Comparison of ENCODE assay signal across 19 cellular contexts in genomic region chr17:61874075-61874474, GRCh38. TPM values are rescaled to one million over a fixed set of nuclear protein-coding genes. Genes with fewer than 3 reads are reported as not detected.
DNase-seq lines count a peak whose midpoint lies in the region; ATAC-seq, FAIRE-seq and TF ChIP-seq lines count a peak whose summit lies in the region.
"Had no signal": no experiment of that assay in that cellular context is flagged by ENCODE, and none has a peak within 500 bp of the region (broad histone marks: within the 10 kb centered on the region; RNA-seq: fewer than 3 reads in every experiment).

No MANE protein-coding gene starts in this region.

- BruUV-seq in HepG2 (replicated peaks; lab: Mats Ljungman, UMichigan) (no TSS peak), IMR-90 (replicated peaks; lab: Mats Ljungman, UMichigan) (no TSS peak), Calu3 (replicated peaks; lab: Mats Ljungman, UMichigan) (no TSS peak)

- H3K4me2 ChIP-seq in HepG2 (ENCODE audit: low read depth, low read length) = no peak overlapping the region
- no peak overlapping the region for H3K4me2 ChIP-seq in IMR-90 (ENCODE audit: low read depth, low read length)
- H3K4me2 ChIP-seq in H1 (ENCODE audit: insufficient read depth in 1 of 2, low read depth in 2 of 2, low read length in 2 of 2) = no peak overlapping the region

- no peaks in the 10 kb centered on the region for H4K20me1 ChIP-seq in HepG2 (ENCODE audit: insufficient read depth, low read length)
- no peaks in the 10 kb centered on the region for H4K20me1 ChIP-seq in IMR-90 (ENCODE audit: insufficient read depth, low read length)
- no peaks in the 10 kb centered on the region for H4K20me1 ChIP-seq in H1 (replicated peaks in 1 of 2; ENCODE audit: control insufficient read depth in 1 of 2, insufficient read depth in 2 of 2, low read length in 2 of 2)

- H3K36me3 ChIP-seq in HepG2 (replicated peaks in 1 of 2; ENCODE audit: control insufficient read depth in 1 of 2, insufficient read depth in 2 of 2, low read length in 2 of 2) (peaks cover 16 to 80% of the 10 kb centered on the region in 2 experiments), right lobe of liver (peaks cover 0 to 25% (median 2%) of the 10 kb centered on the region in 4 donors), IMR-90 (ENCODE audit: control insufficient read depth, insufficient read depth, low read length) (peaks cover 6% of the 10 kb centered on the region; the same call in 1 of the 2 replicates), H1 (ENCODE audit: control insufficient read depth in 2 of 4, insufficient read depth in 4 of 4, low read length in 3 of 4) (peaks cover 0 to 22% (median 9%) of the 10 kb centered on the region in 4 experiments; a peak in 6 of 8 replicates)

- intact Hi-C loops in HepG2 (cut with micrococcal nuclease; ENCODE audit: unreplicated experiment) = no loop called here
- intact Hi-C loops in right lobe of liver (cut with DNase I) = no loop called here
- intact Hi-C loops in IMR-90 (cut with micrococcal nuclease) = no loop called here
- intact Hi-C loops in Calu3 (cut with micrococcal nuclease; ENCODE audit: unreplicated experiment) = loop anchor here (10.0 kb wide), 1 partner anchor 191 kb away; the partner anchor contains the start of gene MED13

- H4K8ac ChIP-seq in IMR-90 (ENCODE audit: low read depth in 2 of 2, low read length in 2 of 2) (no peak overlapping the region), H1 (ENCODE audit: extremely low read depth, insufficient read depth, low read length) (no peak overlapping the region)

- H2BK5ac ChIP-seq in IMR-90 (ENCODE audit: low read depth, low read length, poor library complexity, severe bottlenecking) (no peak overlapping the region), H1 (ENCODE audit: low read depth, low read length) (no peak overlapping the region)

- H3K27ac ChIP-seq in HepG2 (ENCODE audit: extremely low read length, insufficient read depth, low read length) = no peak overlapping the region
- H3K27ac ChIP-seq in right lobe of liver = no peak overlapping the region
- H3K27ac ChIP-seq in IMR-90 (ENCODE audit: insufficient read depth, low read length) = no peak overlapping the region
- no peak overlapping the region for H3K27ac ChIP-seq in H1 (ENCODE audit: low read depth, low read length)
- H3K27ac ChIP-seq: HL-60 had no signal

- no peaks in the 10 kb centered on the region for H3K27me3 ChIP-seq in HepG2 (ENCODE audit: control insufficient read depth in 1 of 2, insufficient read depth in 2 of 2, low read length in 2 of 2)
- H3K27me3 ChIP-seq in right lobe of liver = no peaks in the 10 kb centered on the region
- H3K27me3 ChIP-seq in IMR-90 (ENCODE audit: control insufficient read depth, insufficient read depth, low read length) = no peaks in the 10 kb centered on the region
- no peaks in the 10 kb centered on the region for H3K27me3 ChIP-seq in H1 (replicated peaks in 1 of 4; ENCODE audit: control insufficient read depth in 3 of 4, extremely low read depth in 1 of 4, insufficient read depth in 3 of 4, low read length in 3 of 4)
- H3K27me3 ChIP-seq: BE2C had no signal

- no peak for TF ChIP-seq EP300 in HepG2 (IDR thresholded peaks at IDR 0.05; ENCODE audit: low read depth in 2 of 2, low read length in 2 of 2)
- no peak for TF ChIP-seq EP300 in HepG2 (CRISPR knock-in tag; IDR thresholded peaks at IDR 0.05; ENCODE audit: borderline replicate concordance)
- TF ChIP-seq EP300 in H1 (IDR thresholded peaks at IDR 0.05; ENCODE audit: borderline replicate concordance in 1 of 2, low read depth in 2 of 2, low read length in 2 of 2) = no peak

- H3K23ac ChIP-seq in IMR-90 (ENCODE audit: low read depth, low read length) = no peak overlapping the region
- H3K23ac ChIP-seq in H1 (ENCODE audit: insufficient read length) = no peak overlapping the region

- H3K4me1 Mint-ChIP-seq in Calu3 (ENCODE audit: low read depth, unreplicated experiment) = no peaks in the 10 kb centered on the region
- H3K4me1 Mint-ChIP-seq: H9, IgD-negative memory B cell had no signal

- FAIRE-seq in HepG2 (lab: Jason Lieb, UNC) = no peak
- no peak for FAIRE-seq in H1 (lab: Jason Lieb, UNC)
- FAIRE-seq: GM12878 had no signal

- H3K18ac ChIP-seq in IMR-90 (ENCODE audit: low read depth, low read length) (no peak overlapping the region), H1 (ENCODE audit: extremely low read depth, low read length) (no peak overlapping the region)

- no peak overlapping the region for H2BK20ac ChIP-seq in IMR-90 (ENCODE audit: low read depth, low read length)
- no peak overlapping the region for H2BK20ac ChIP-seq in H1 (ENCODE audit: low read length)

- no peak overlapping the region for H3K27ac Mint-ChIP-seq in Calu3 (ENCODE audit: unreplicated experiment)
- H3K27ac Mint-ChIP-seq: CD4-positive, alpha-beta T cell; H9; IgD-negative memory B cell had no signal

- no peaks in the 10 kb centered on the region for H3K27me3 Mint-ChIP-seq in Calu3 (ENCODE audit: unreplicated experiment)
- H3K27me3 Mint-ChIP-seq: CD4-positive, alpha-beta T cell; IgD-negative memory B cell had no signal

- TF ChIP-seq RAD21 in HepG2 (CRISPR knock-in tag; IDR thresholded peaks at IDR 0.05) (no peak), IMR-90 (IDR thresholded peaks at IDR 0.05; ENCODE audit: low read length) (no peak), H1 (IDR thresholded peaks at IDR 0.05 in 1 of 2, conservative IDR thresholded peaks at IDR 0.05 in 1 of 2; ENCODE audit: low read depth in 2 of 2, low read length in 2 of 2) (no peak)

- H3K4ac ChIP-seq in IMR-90 (ENCODE audit: low read depth, low read length) (no peak overlapping the region), H1 (replicated peaks; ENCODE audit: insufficient read length, low read depth, low read length) (no peak overlapping the region)

- H3K4me3 Mint-ChIP-seq in Calu3 (ENCODE audit: low read depth, unreplicated experiment) = no peak overlapping the region
- H3K4me3 Mint-ChIP-seq: CD4-positive, alpha-beta T cell; H9; IgD-negative memory B cell had no signal

- ATAC-seq in HepG2 (no peak), right lobe of liver (no peak), IMR-90 (ENCODE audit: low read depth) (no peak)
- ATAC-seq: GM12878 had no signal

- H3K4me1 ChIP-seq in HepG2 (ENCODE audit: insufficient read depth, low read length) = no peaks in the 10 kb centered on the region
- H3K4me1 ChIP-seq in right lobe of liver = no peaks in the 10 kb centered on the region
- no peaks in the 10 kb centered on the region for H3K4me1 ChIP-seq in IMR-90 (ENCODE audit: control insufficient read depth, insufficient read depth, low read length)
- H3K4me1 ChIP-seq in H1 (replicated peaks in 1 of 4; ENCODE audit: control insufficient read depth in 3 of 4, insufficient read depth in 4 of 4, low read length in 3 of 4) = no peaks in the 10 kb centered on the region
- H3K4me1 ChIP-seq: BE2C had no signal

- no peak overlapping the region for H4K91ac ChIP-seq in IMR-90 (ENCODE audit: insufficient read depth, low read depth, low read length)
- no peak overlapping the region for H4K91ac ChIP-seq in H1 (replicated peaks; ENCODE audit: insufficient read length, low read length)

- in situ Hi-C loops in HepG2 (cut with HindIII; ENCODE audit: extremely low pct_ligation_motif_present, low pct_unique_long_range_greater_than_20kb) = no loop called here
- in situ Hi-C loops in IMR-90 (cut with MboI; ENCODE audit: low sequenced_read_pairs) = no loop called here

- H2AK5ac ChIP-seq in IMR-90 (ENCODE audit: low read depth, low read length) (no peak overlapping the region), H1 (ENCODE audit: low read depth, low read length) (no peak overlapping the region)

- CTCF ChIA-PET in HepG2 (lab: Yijun Ruan, JAX; ENCODE audit: low intra/inter-chr PET ratio, low total read pairs) = no interaction called here
- CTCF ChIA-PET in IMR-90 (lab: Yijun Ruan, JAX) = no interaction called here
- CTCF ChIA-PET in H1 (lab: Charles Lee; ENCODE audit: partially characterized antibody) = interaction anchor here (0.6 kb wide), 1 partner anchor 335 kb away, joined by 3 read pairs; no protein-coding TSS in a partner anchor
- CTCF ChIA-PET in Calu3 (lab: Charles Lee) = no interaction called here

- H3K79me2 ChIP-seq in HepG2 (ENCODE audit: insufficient read depth, low read length) = no peaks in the 10 kb centered on the region
- H3K79me2 ChIP-seq in H1 (ENCODE audit: control insufficient read depth in 1 of 2, insufficient read depth in 2 of 2, low read length in 2 of 2) = no peaks in the 10 kb centered on the region

- TF ChIP-seq POLR2A in HepG2 (IDR thresholded peaks at IDR 0.05; ENCODE audit: insufficient read depth in 1 of 2, low read depth in 2 of 2, low read length in 2 of 2) = no peak
- no peak for TF ChIP-seq POLR2A in right lobe of liver (IDR thresholded peaks at IDR 0.05)
- TF ChIP-seq POLR2A in IMR-90 (IDR thresholded peaks at IDR 0.05; ENCODE audit: low read depth, low read length) = no peak
- TF ChIP-seq POLR2A in H1 (IDR thresholded peaks at IDR 0.05; ENCODE audit: control extremely low read depth in 1 of 2, low read depth in 2 of 2, low read length in 2 of 2) = no peak

- no peaks in the 10 kb centered on the region; a peak in 1 of 4 replicates for H3K79me1 ChIP-seq in IMR-90 (ENCODE audit: low read depth in 1 of 2, low read length in 2 of 2)
- no peaks in the 10 kb centered on the region for H3K79me1 ChIP-seq in H1 (ENCODE audit: low read depth, low read length)

- no peak overlapping the region for H3K4me3 ChIP-seq in HepG2 (replicated peaks in 1 of 3; ENCODE audit: insufficient read depth in 1 of 3, low read depth in 2 of 3, low read length in 3 of 3)
- no peak overlapping the region for H3K4me3 ChIP-seq in right lobe of liver
- no peak overlapping the region for H3K4me3 ChIP-seq in IMR-90 (ENCODE audit: insufficient read depth, low read depth, low read length)
- H3K4me3 ChIP-seq in H1 (ENCODE audit: extremely low read depth in 1 of 4, insufficient read depth in 2 of 4, low read depth in 3 of 4, low read length in 4 of 4) = no peak overlapping the region
- H3K4me3 ChIP-seq: GM12878 had no signal

- H2AFZ ChIP-seq in HepG2 (ENCODE audit: low read length) = no peak overlapping the region
- no peak overlapping the region for H2AFZ ChIP-seq in IMR-90 (replicated peaks; ENCODE audit: low read length, poor library complexity)
- H2AFZ ChIP-seq in H1 (ENCODE audit: low read length) = no peak overlapping the region

- H3K9me3 Mint-ChIP-seq in Calu3 (ENCODE audit: low read depth, unreplicated experiment) = no peaks in the 10 kb centered on the region
- H3K9me3 Mint-ChIP-seq: CD4-positive, alpha-beta T cell; H9; IgD-negative memory B cell had no signal

- H3K9ac ChIP-seq in HepG2 (ENCODE audit: insufficient read depth, low read depth, low read length) = no peak overlapping the region
- no peak overlapping the region for H3K9ac ChIP-seq in IMR-90 (ENCODE audit: low read depth, low read length)
- H3K9ac ChIP-seq in H1 (replicated peaks in 1 of 4; ENCODE audit: extremely low read depth in 1 of 4, low read depth in 3 of 4, low read length in 3 of 4) = no peak overlapping the region

- POLR2A ChIA-PET in HepG2 (lab: Yijun Ruan, JAX) = no interaction called here
- POLR2A ChIA-PET in IMR-90 (lab: Charles Lee; ENCODE audit: unreplicated experiment) = no interaction called here
- POLR2A ChIA-PET in H1 (lab: Charles Lee; ENCODE audit: partially characterized antibody) = no interaction called here

- no peak overlapping the region for H3K56ac ChIP-seq in IMR-90 (ENCODE audit: extremely low read depth, insufficient read depth, low read length)
- H3K56ac ChIP-seq in H1 (replicated peaks; ENCODE audit: insufficient read length, low read depth, low read length) = peak overlapping the region; percentile 36

- H3K23me2 ChIP-seq in H1 (ENCODE audit: low read depth, low read length) = no peaks in the 10 kb centered on the region

- H3K14ac ChIP-seq in IMR-90 (replicated peaks; ENCODE audit: low read depth, low read length) (no peak overlapping the region), H1 (ENCODE audit: insufficient read length) (no peak overlapping the region)

- WGBS in HepG2 (ENCODE audit: low lambda C conversion rate) = 95% methylated on average over 2 of the region's 2 CpGs
- 86% methylated on average over 2 of the region's 2 CpGs for WGBS in right lobe of liver (ENCODE audit: insufficient coverage, low coverage, low lambda C conversion rate, missing lambda C conversion rate)
- WGBS in IMR-90 (ENCODE audit: extremely low coverage in 2 of 2, insufficient read length in 1 of 2), 2 experiments = no CpG with 5 or more reads among the region's 2 CpGs
- WGBS in H1 (ENCODE audit: extremely low coverage in 1 of 2, insufficient coverage in 1 of 2, insufficient read length in 1 of 2, insufficient replicate concordance in 2 of 2, low coverage in 1 of 2, low lambda C conversion rate in 2 of 2, missing lambda C conversion rate in 1 of 2), 2 experiments = 97% methylated on average over 2 of the region's 2 CpGs; no CpG with 5 or more reads in 1 of the 2 experiments

- H3K36me3 Mint-ChIP-seq in Calu3 (ENCODE audit: insufficient read depth, unreplicated experiment) = peaks cover 7% of the 10 kb centered on the region
- H3K36me3 Mint-ChIP-seq: IgD-negative memory B cell had no signal

- DNase-seq in HepG2 (ENCODE audit: low spot score) = no peak
- DNase-seq in right lobe of liver = no peak
- no peak for DNase-seq in IMR-90
- DNase-seq in H1 (ENCODE audit: low read depth in 1 of 2, low spot score in 2 of 2) = no peak
- DNase-seq in Calu3 = no peak
- no peak for DNase-seq in hippocampal formation (lab: John Stamatoyannopoulos, UW)
- no peak for DNase-seq in DMS79 treated with DMSO at 0.1 percent for 48 hours (lab: John Stamatoyannopoulos, UW)
- DNase-seq: 8988T; BE2C; C1 segment of cervical spinal cord; CD4-positive, alpha-beta T cell; DND-41; EL; GOT3; H9; KG1 had no signal

- H2AK9ac ChIP-seq in IMR-90 (replicated peaks; ENCODE audit: low read depth, low read length, poor library complexity) = no peak overlapping the region

- no peak overlapping the region for H2BK12ac ChIP-seq in H1 (ENCODE audit: low read depth, low read length)

- H4K5ac ChIP-seq in IMR-90 (ENCODE audit: low read depth, low read length) (no peak overlapping the region), H1 (ENCODE audit: insufficient read length, low read depth, low read length) (no peak overlapping the region)

- H2BK120ac ChIP-seq in IMR-90 (ENCODE audit: low read depth, low read length) = no peak overlapping the region
- no peak overlapping the region for H2BK120ac ChIP-seq in H1 (replicated peaks; ENCODE audit: low read depth, low read length)

- TF ChIP-seq CTCF in HepG2 (CRISPR knock-in tag; IDR thresholded peaks at IDR 0.05) = no peak
- TF ChIP-seq CTCF in right lobe of liver (IDR thresholded peaks at IDR 0.05) = no peak
- no peak for TF ChIP-seq CTCF in IMR-90 (conservative IDR thresholded peaks at IDR 0.05; ENCODE audit: low read depth, low read length)
- no peak for TF ChIP-seq CTCF in H1 (IDR thresholded peaks at IDR 0.05; ENCODE audit: control extremely low read depth in 1 of 3, insufficient read depth in 1 of 3, low read depth in 1 of 3, low read length in 3 of 3)
- no peak for TF ChIP-seq CTCF in Calu3 (IDR thresholded peaks at IDR 0.05; ENCODE audit: unreplicated experiment)

- no peaks in the 10 kb centered on the region for H3K9me1 ChIP-seq in IMR-90 (ENCODE audit: insufficient read depth, low read length)

- H3K9me3 ChIP-seq in HepG2 (ENCODE audit: low read length) = no peaks in the 10 kb centered on the region
- H3K9me3 ChIP-seq in right lobe of liver = no peaks in the 10 kb centered on the region
- H3K9me3 ChIP-seq in IMR-90 (ENCODE audit: control insufficient read depth, insufficient read depth, low read length) = no peaks in the 10 kb centered on the region
- no peaks in the 10 kb centered on the region for H3K9me3 ChIP-seq in H1 (ENCODE audit: insufficient read depth in 2 of 2, low read depth in 1 of 2, low read length in 1 of 2)
- H3K9me3 ChIP-seq: BE2C had no signal

- H2BK15ac ChIP-seq in IMR-90 (ENCODE audit: low read depth, low read length) (no peak overlapping the region), H1 (ENCODE audit: low read length) (no peak overlapping the region)

- dilution Hi-C loops in IMR-90 (cut with HindIII; ENCODE audit: low sequenced_read_pairs, unreplicated experiment) = no loop called here

RNA-seq across cellular contexts. Expression of gene BRIP1, which starts 10.7 kb away (rescaled TPM):
- total RNA-seq in HepG2 (2016; rRNA removed; fragmentation: Illumina TruSeq; extraction: Trizol) = 27.7 and 33.5 TPM in 2 replicates
- 37.5 and 47.7 TPM in 2 replicates for total RNA-seq in HepG2 (2016; cell fraction: cytosol; rRNA removed; fragmentation: Illumina TruSeq; extraction: Trizol; ENCODE audit: low read depth)
- 24.9 and 32.6 TPM in 2 replicates for total RNA-seq in HepG2 (2016; cell fraction: insoluble cytoplasmic fraction; rRNA removed; fragmentation: Illumina TruSeq; extraction: Trizol)
- total RNA-seq in HepG2 (2016; cell fraction: membrane; rRNA removed; fragmentation: Illumina TruSeq; extraction: Trizol) = 18.0 and 21.5 TPM in 2 replicates
- 40.9 and 44.0 TPM in 2 replicates for total RNA-seq in HepG2 (2016; cell fraction: nucleus; rRNA removed; fragmentation: Illumina TruSeq; extraction: Trizol)
- polyA plus RNA-seq in HepG2 (2011; rRNA removed) = 2.2 and 3.8 TPM in 2 replicates
- 1.1 and 1.5 TPM in 2 replicates for polyA plus RNA-seq in HepG2 (2011; cell fraction: cytosol; rRNA removed)
- polyA plus RNA-seq in HepG2 (2011; cell fraction: nucleus; rRNA removed) = 2.5 and 3.6 TPM in 2 replicates
- 1.9 and 4.6 TPM in 2 replicates for polyA plus RNA-seq in HepG2 (2012)
- 0.62 TPM in 2 replicates for polyA plus RNA-seq in HepG2 (2016; cell fraction: cytosol; fragmentation: Illumina TruSeq; extraction: Trizol; ENCODE audit: low read depth)
- 13.9 and 17.5 TPM in 2 replicates for polyA plus RNA-seq in HepG2 (2016; cell fraction: insoluble cytoplasmic fraction; fragmentation: Illumina TruSeq; extraction: Trizol; ENCODE audit: low read depth)
- polyA plus RNA-seq in HepG2 (2016; cell fraction: membrane; fragmentation: Illumina TruSeq; extraction: Trizol; ENCODE audit: low read depth) = 1.3 and 1.8 TPM in 2 replicates
- polyA plus RNA-seq in HepG2 (2016; cell fraction: nucleus; fragmentation: Illumina TruSeq; extraction: Trizol; ENCODE audit: insufficient read depth, low read depth) = 18.8 and 20.1 TPM in 2 replicates
- polyA minus RNA-seq in HepG2 (2011; rRNA and poly(A)+ RNA removed; ENCODE audit: low replicate concordance) = 13.9 and 17.2 TPM in 2 replicates
- polyA minus RNA-seq in HepG2 (2011; cell fraction: cytosol; rRNA and poly(A)+ RNA removed) = 5.5 and 11.3 TPM in 2 replicates
- polyA minus RNA-seq in HepG2 (2011; cell fraction: nucleus; rRNA and poly(A)+ RNA removed) = 28.3 and 38.4 TPM in 2 replicates
- total RNA-seq in right lobe of liver = 1 to 10 TPM; 1.0 to 1.6 (median 1.1) TPM
- 19.7 and 34.4 TPM in 2 replicates for total RNA-seq in IMR-90 (2012; rRNA removed)
- 5.5 and 6.1 TPM in 2 replicates for polyA plus RNA-seq in IMR-90 (2012; rRNA removed)
- 0.33 and 1.00 TPM in 2 replicates for polyA plus RNA-seq in IMR-90 (2012; cell fraction: cytosol; rRNA removed)
- 1.3 and 9.7 TPM in 2 replicates for polyA plus RNA-seq in IMR-90 (2012; cell fraction: nucleus; rRNA removed; ENCODE audit: low replicate concordance)
- total RNA-seq in H1 (2021; fragmentation: NEBNext Ultra II Directional; extraction: Animal tissue kit (Norgen Biotek cat#: 25700)) = 19.1 and 19.2 TPM in 2 replicates
- polyA plus RNA-seq in H1 (2011; rRNA removed) = 2.8 and 5.8 TPM in 2 replicates
- polyA plus RNA-seq in H1 (2011; cell fraction: cytosol; rRNA removed) = 6.5 TPM
- 5.2 TPM for polyA plus RNA-seq in H1 (2011; cell fraction: nucleus; rRNA removed)
- polyA plus RNA-seq in H1 (2012, experiment 1 of 2) = 6.9 to 12.7 TPM (median 7.8 TPM) in 4 replicates
- 0.49 TPM for polyA plus RNA-seq in H1 (2012, experiment 2 of 2)
- 11.1 TPM for polyA plus RNA-seq in H1 (2013, experiment 1 of 2)
- 9.9 TPM for polyA plus RNA-seq in H1 (2013, experiment 2 of 2)
- 22.7 and 34.3 TPM in 2 replicates for polyA minus RNA-seq in H1 (2011; rRNA and poly(A)+ RNA removed)
- polyA minus RNA-seq in H1 (2011; cell fraction: cytosol; rRNA and poly(A)+ RNA removed) = 16.7 TPM
- polyA minus RNA-seq in H1 (2011; cell fraction: nucleus; rRNA and poly(A)+ RNA removed) = 57.9 TPM
- total RNA-seq in Calu3 (2022) = 10.3 and 12.3 TPM in 2 replicates

RNA-seq across cellular contexts. Expression of gene INTS2, which starts 53.7 kb away (rescaled TPM):
- total RNA-seq in HepG2 (2016; rRNA removed; fragmentation: Illumina TruSeq; extraction: Trizol) (30.2 and 33.3 TPM in 2 replicates), right lobe of liver (1 to 10 TPM; 4.2 to 6.5 (median 4.9) TPM), IMR-90 (2012; rRNA removed) (17.4 and 19.4 TPM in 2 replicates), Calu3 (2022) (9.0 and 9.4 TPM in 2 replicates)
- 9.6 and 10.0 TPM in 2 replicates for total RNA-seq in HepG2 (2016; cell fraction: cytosol; rRNA removed; fragmentation: Illumina TruSeq; extraction: Trizol; ENCODE audit: low read depth)
- 30.6 and 32.6 TPM in 2 replicates for total RNA-seq in HepG2 (2016; cell fraction: insoluble cytoplasmic fraction; rRNA removed; fragmentation: Illumina TruSeq; extraction: Trizol)
- total RNA-seq in HepG2 (2016; cell fraction: membrane; rRNA removed; fragmentation: Illumina TruSeq; extraction: Trizol) = 6.9 and 8.3 TPM in 2 replicates
- 34.0 and 37.1 TPM in 2 replicates for total RNA-seq in HepG2 (2016; cell fraction: nucleus; rRNA removed; fragmentation: Illumina TruSeq; extraction: Trizol)
- polyA plus RNA-seq in HepG2 (2011; rRNA removed) (15.6 and 20.5 TPM in 2 replicates), IMR-90 (2012; rRNA removed) (2.7 and 4.0 TPM in 2 replicates), H1 (2011; rRNA removed) (6.3 and 9.4 TPM in 2 replicates)
- 8.1 and 11.7 TPM in 2 replicates for polyA plus RNA-seq in HepG2 (2011; cell fraction: cytosol; rRNA removed)
- polyA plus RNA-seq in HepG2 (2011; cell fraction: nucleus; rRNA removed) = 14.6 and 16.8 TPM in 2 replicates
- 9.4 and 11.7 TPM in 2 replicates for polyA plus RNA-seq in HepG2 (2012)
- 0.37 and 0.51 TPM in 2 replicates for polyA plus RNA-seq in HepG2 (2016; cell fraction: cytosol; fragmentation: Illumina TruSeq; extraction: Trizol; ENCODE audit: low read depth)
- polyA plus RNA-seq in HepG2 (2016; cell fraction: insoluble cytoplasmic fraction; fragmentation: Illumina TruSeq; extraction: Trizol; ENCODE audit: low read depth) = 11.5 and 12.2 TPM in 2 replicates
- polyA plus RNA-seq in HepG2 (2016; cell fraction: membrane; fragmentation: Illumina TruSeq; extraction: Trizol; ENCODE audit: low read depth) = 0.73 and 1.1 TPM in 2 replicates
- polyA plus RNA-seq in HepG2 (2016; cell fraction: nucleus; fragmentation: Illumina TruSeq; extraction: Trizol; ENCODE audit: insufficient read depth, low read depth) = 24.0 and 26.7 TPM in 2 replicates
- 26.3 and 37.9 TPM in 2 replicates for polyA minus RNA-seq in HepG2 (2011; rRNA and poly(A)+ RNA removed; ENCODE audit: low replicate concordance)
- polyA minus RNA-seq in HepG2 (2011; cell fraction: cytosol; rRNA and poly(A)+ RNA removed) = 29.4 and 32.8 TPM in 2 replicates
- polyA minus RNA-seq in HepG2 (2011; cell fraction: nucleus; rRNA and poly(A)+ RNA removed) = 49.4 and 55.6 TPM in 2 replicates
- polyA plus RNA-seq in IMR-90 (2012; cell fraction: cytosol; rRNA removed) = 0.81 and 1.4 TPM in 2 replicates
- 1.8 and 8.2 TPM in 2 replicates for polyA plus RNA-seq in IMR-90 (2012; cell fraction: nucleus; rRNA removed; ENCODE audit: low replicate concordance)
- 21.8 and 21.9 TPM in 2 replicates for total RNA-seq in H1 (2021; fragmentation: NEBNext Ultra II Directional; extraction: Animal tissue kit (Norgen Biotek cat#: 25700))
- 9.7 TPM for polyA plus RNA-seq in H1 (2011; cell fraction: cytosol; rRNA removed)
- 6.9 TPM for polyA plus RNA-seq in H1 (2011; cell fraction: nucleus; rRNA removed)
- polyA plus RNA-seq in H1 (2012, experiment 1 of 2) = 6.8 to 13.8 TPM (median 10.4 TPM) in 4 replicates
- 0.47 TPM for polyA plus RNA-seq in H1 (2012, experiment 2 of 2)
- polyA plus RNA-seq in H1 (2013, experiment 1 of 2) = 9.4 TPM
- 9.8 TPM for polyA plus RNA-seq in H1 (2013, experiment 2 of 2)
- 36.1 and 49.5 TPM in 2 replicates for polyA minus RNA-seq in H1 (2011; rRNA and poly(A)+ RNA removed)
- 22.3 TPM for polyA minus RNA-seq in H1 (2011; cell fraction: cytosol; rRNA and poly(A)+ RNA removed)
- 25.5 TPM for polyA minus RNA-seq in H1 (2011; cell fraction: nucleus; rRNA and poly(A)+ RNA removed)

Comparison
In these comparisons a context has a peak if more than half of its experiments do, and no peak if none do; other contexts are left out.
1. Of the 41 proteins assayed by ChIP-seq in both HepG2 and H1: peak only in HepG2: CEBPB; only in H1: none; in both: none; in neither: 40.